12 cellular contexts compared by ENCODE assay signal in genomic region chr16:28196331-28196987, GRCh38. TPM values are rescaled to one million over a fixed set of nuclear protein-coding genes. Genes with fewer than 3 reads are reported as not detected.
DNase-seq lines count a peak whose midpoint lies in the region; ATAC-seq and TF ChIP-seq lines count a peak whose summit lies in the region.
"Had no signal": no experiment of that assay in that cellular context is flagged by ENCODE, and none has a peak within 500 bp of the region (broad histone marks: within the 10 kb centered on the region; RNA-seq: fewer than 3 reads in every experiment).

No MANE protein-coding gene starts in this region.

- H3K79me2 ChIP-seq in GM23248 (ENCODE audit: insufficient read depth), result peaks cover 88% of the 10 kb centered on the region

- H4K20me1 ChIP-seq in GM23248 (ENCODE audit: insufficient read depth), result peaks cover 7% of the 10 kb centered on the region; the same call in 1 of the 2 replicates

- H3K9me3 ChIP-seq in GM23248 (ENCODE audit: low read depth), result no peaks in the 10 kb centered on the region
- H3K9me3 ChIP-seq: BLaER1 treated with 17β-estradiol and CSF1 and Interleukin-3, amounts not matched to agents 10 nM and 100 nM had no signal

- H3K36me3 Mint-ChIP-seq in activated T-helper 1 cell treated with anti-CD3 and anti-CD28 coated beads, Interleukin-12 subunit alpha, Interleukin-12 subunit beta, Interleukin-2, Interleukin-4 antibody, amounts not matched to agents 30 ng/mL and 10 ng/mL and 1 ng/mL, durations not matched to agents 14 hours and 24 hours and 36 hours (ENCODE audit: low read depth), result peaks cover 43% of the 10 kb centered on the region
- H3K36me3 Mint-ChIP-seq in mesothelial cell of epicardium, result peaks cover 20% of the 10 kb centered on the region

- no peak overlapping the region for H3K4me3 Mint-ChIP-seq in activated T-helper 1 cell treated with anti-CD3 and anti-CD28 coated beads, Interleukin-12 subunit alpha, Interleukin-12 subunit beta, Interleukin-2, Interleukin-4 antibody, amounts not matched to agents 30 ng/mL and 10 ng/mL and 1 ng/mL, durations not matched to agents 14 hours and 24 hours and 36 hours
- H3K4me3 Mint-ChIP-seq in mesothelial cell of epicardium, result no peak overlapping the region

- H3K27me3 Mint-ChIP-seq in activated T-helper 1 cell treated with anti-CD3 and anti-CD28 coated beads, Interleukin-12 subunit alpha, Interleukin-12 subunit beta, Interleukin-2, Interleukin-4 antibody, amounts not matched to agents 30 ng/mL and 10 ng/mL and 1 ng/mL, durations not matched to agents 14 hours and 24 hours and 36 hours (ENCODE audit: insufficient read depth), result no peaks in the 10 kb centered on the region
- no peaks in the 10 kb centered on the region for H3K27me3 Mint-ChIP-seq in mesothelial cell of epicardium (ENCODE audit: low read depth)

- no peak for TF ChIP-seq CTCF in AG10803 (conservative IDR thresholded peaks at IDR 0.05; ENCODE audit: low read length)
- TF ChIP-seq CTCF in mesothelial cell of epicardium (IDR thresholded peaks at IDR 0.05; ENCODE audit: unreplicated experiment), result no peak

- ATAC-seq in GM19455 (IDR thresholded peaks at IDR 0.05; ENCODE audit: unreplicated experiment), result no peak
- ATAC-seq: esophagus mucosa, left colon had no signal

- H3K4me3 ChIP-seq in AG10803 (ENCODE audit: low read length), result no peak overlapping the region
- no peak overlapping the region for H3K4me3 ChIP-seq in GM23248
- H3K4me3 ChIP-seq: BLaER1 treated with 17β-estradiol and CSF1 and Interleukin-3, amounts not matched to agents 10 nM and 100 nM had no signal

- H3K36me3 ChIP-seq in GM23248 (ENCODE audit: low read depth), result peaks cover 6% of the 10 kb centered on the region; the same call in 1 of the 2 replicates

- H3K27me3 ChIP-seq in GM23248 (replicated peaks; ENCODE audit: insufficient read depth), result no peaks in the 10 kb centered on the region
- H3K27me3 ChIP-seq: BLaER1 treated with 17β-estradiol and CSF1 and Interleukin-3, amounts not matched to agents 10 nM and 100 nM had no signal

- H2AFZ ChIP-seq in GM23248, result no peak overlapping the region

- H3K27ac ChIP-seq in GM23248 (peak overlapping the region; percentile 4), caudate nucleus (ENCODE audit: low read depth, low read length) (no peak overlapping the region)

- H3F3A ChIP-seq in GM23248 (ENCODE audit: insufficient read depth), result peaks cover 58% of the 10 kb centered on the region

- peaks cover 49% of the 10 kb centered on the region for H3K4me1 ChIP-seq in GM23248 (ENCODE audit: insufficient read depth)

- peak overlapping the region; percentile 9 for H3K4me2 ChIP-seq in GM23248 (ENCODE audit: unreplicated experiment)

- intact Hi-C loops in activated T-helper 1 cell treated with anti-CD3 and anti-CD28 coated beads, Interleukin-12 subunit alpha, Interleukin-12 subunit beta, Interleukin-2, Interleukin-4 antibody, amounts not matched to agents 30 ng/mL and 10 ng/mL and 1 ng/mL, durations not matched to agents 14 hours and 24 hours and 36 hours (cut with micrococcal nuclease), result no loop called here

- peaks cover 67% of the 10 kb centered on the region for H3K4me1 Mint-ChIP-seq in activated T-helper 1 cell treated with anti-CD3 and anti-CD28 coated beads, Interleukin-12 subunit alpha, Interleukin-12 subunit beta, Interleukin-2, Interleukin-4 antibody, amounts not matched to agents 30 ng/mL and 10 ng/mL and 1 ng/mL, durations not matched to agents 14 hours and 24 hours and 36 hours (ENCODE audit: low read depth)
- H3K4me1 Mint-ChIP-seq in mesothelial cell of epicardium, result peaks cover 21% of the 10 kb centered on the region

- peak overlapping the region; percentile 9 for H3K27ac Mint-ChIP-seq in activated T-helper 1 cell treated with anti-CD3 and anti-CD28 coated beads, Interleukin-12 subunit alpha, Interleukin-12 subunit beta, Interleukin-2, Interleukin-4 antibody, amounts not matched to agents 30 ng/mL and 10 ng/mL and 1 ng/mL, durations not matched to agents 14 hours and 24 hours and 36 hours
- peak overlapping the region; percentile 17 for H3K27ac Mint-ChIP-seq in mesothelial cell of epicardium

- DNase-seq in AG10803 (ENCODE audit: low read depth) (peak; percentile 21), GM23248 (no peak), mesothelial cell of epicardium (ENCODE audit: low spot score in 2 of 2, unreplicated experiment in 2 of 2) (no peak), NOMO-1 (lab: John Stamatoyannopoulos, UW; ENCODE audit: unreplicated experiment in 2 of 2) (no peak), DMS53 (lab: John Stamatoyannopoulos, UW) (no peak), caudate nucleus (lab: John Stamatoyannopoulos, UW) (no peak)
- no peak for DNase-seq in activated T-helper 1 cell treated with anti-CD3 and anti-CD28 coated beads, Interleukin-12 subunit alpha, Interleukin-12 subunit beta, Interleukin-2, Interleukin-4 antibody, amounts not matched to agents 30 ng/mL and 10 ng/mL and 1 ng/mL, durations not matched to agents 14 hours and 24 hours and 36 hours (ENCODE audit: low spot score)
- DNase-seq: left colon, NCI-H1092 had no signal

- H3K9me2 ChIP-seq in GM23248 (ENCODE audit: insufficient read depth), result no peaks in the 10 kb centered on the region

- no peaks in the 10 kb centered on the region for H3K9me3 Mint-ChIP-seq in activated T-helper 1 cell treated with anti-CD3 and anti-CD28 coated beads, Interleukin-12 subunit alpha, Interleukin-12 subunit beta, Interleukin-2, Interleukin-4 antibody, amounts not matched to agents 30 ng/mL and 10 ng/mL and 1 ng/mL, durations not matched to agents 14 hours and 24 hours and 36 hours
- H3K9me3 Mint-ChIP-seq in mesothelial cell of epicardium, result no peaks in the 10 kb centered on the region

- WGBS in GM23248 (ENCODE audit: low coverage in 1 of 2, low lambda C conversion rate in 2 of 2, missing lambda C conversion rate in 2 of 2), 2 experiments, result 80 to 85% methylated on average over 5 of the region's 5 CpGs

- H3K9ac ChIP-seq in GM23248, result no peak overlapping the region

- in situ Hi-C loops in GM23248 (cut with MboI), result no loop called here

RNA-seq across cellular contexts. Expression of gene XPO6, which starts 15.3 kb away (rescaled TPM):
- 118 and 163 TPM in 2 replicates for total RNA-seq in GM23248 (2014; rRNA removed; shearing (Covaris generic))
- 42.9 and 50.7 TPM in 2 replicates for polyA plus RNA-seq in GM23248 (2016; fragmentation: Nextera tagmentation; extraction: Ambion mirVana)
- 213 and 225 TPM in 2 replicates for total RNA-seq in activated T-helper 1 cell treated with anti-CD3 and anti-CD28 coated beads, Interleukin-12 subunit alpha, Interleukin-12 subunit beta, Interleukin-2, Interleukin-4 antibody, amounts not matched to agents 30 ng/mL and 10 ng/mL and 1 ng/mL, durations not matched to agents 14 hours and 24 hours and 36 hours
- 111 to 118 TPM (median 115 TPM) in 3 replicates for total RNA-seq in mesothelial cell of epicardium
